ENCODE assay signal across 1 cellular context in genomic region chr16:23453338-23454052, GRCh38.
A peak's percentile ranks its signal among the peaks of the same experiment; 100 is the strongest.
TF ChIP-seq lines count a peak whose summit lies in the region.

No MANE protein-coding gene starts in this region.

TF ChIP-seq in HepG2, 621 proteins besides CTCF, POLR2A, EP300 and RAD21:
- no peak for TF ChIP-seq CBX5 (CRISPR knock-in tag; IDR thresholded peaks at IDR 0.05; ENCODE audit: borderline replicate concordance)
- TF ChIP-seq U2AF2 (IDR thresholded peaks at IDR 0.05; ENCODE audit: low read depth, low read length): 0 out of 2 replicates have a peak, but pooled peaks have one; percentile 67
- TF ChIP-seq MTF2 (CRISPR knock-in tag; IDR thresholded peaks at IDR 0.05; ENCODE audit: borderline replicate concordance): 0 out of 2 replicates have a peak, but pooled peaks have one; percentile 38
- TF ChIP-seq ZNF549 (CRISPR knock-in tag; IDR thresholded peaks at IDR 0.05): no peak
- TF ChIP-seq ARID5B (CRISPR knock-in tag; IDR thresholded peaks at IDR 0.05): no peak
- TF ChIP-seq ZNF501 (CRISPR knock-in tag; IDR thresholded peaks at IDR 0.05): 0 out of 2 replicates have a peak, but pooled peaks have one; percentile 2
- TF ChIP-seq FOXO4 (CRISPR knock-in tag; conservative IDR thresholded peaks at IDR 0.05): 0 out of 2 replicates have a peak, but pooled peaks have one; percentile 88
- 0 out of 2 replicates have a peak, but pooled peaks have one; percentile 1 for TF ChIP-seq ZNF557 (CRISPR knock-in tag; IDR thresholded peaks at IDR 0.05)
- no peak for TF ChIP-seq THAP8 (CRISPR knock-in tag; IDR thresholded peaks at IDR 0.05; ENCODE audit: borderline replicate concordance)
- no peak for TF ChIP-seq ZKSCAN8 (CRISPR knock-in tag; IDR thresholded peaks at IDR 0.05; ENCODE audit: borderline replicate concordance)
- TF ChIP-seq CREB3 (CRISPR knock-in tag; IDR thresholded peaks at IDR 0.05): peak; percentile 9; the same call in 1 of the 2 replicates
- 0 out of 2 replicates have a peak, but pooled peaks have one; percentile 9 for TF ChIP-seq ZNF670 (CRISPR knock-in tag; IDR thresholded peaks at IDR 0.05; ENCODE audit: borderline replicate concordance)
- peak; percentile 14 for TF ChIP-seq MED8 (CRISPR knock-in tag; IDR thresholded peaks at IDR 0.05; ENCODE audit: insufficient replicate concordance)
- no peak for TF ChIP-seq HES4 (CRISPR knock-in tag; IDR thresholded peaks at IDR 0.05; ENCODE audit: borderline replicate concordance)
- TF ChIP-seq YEATS2 (CRISPR knock-in tag; IDR thresholded peaks at IDR 0.05; ENCODE audit: borderline replicate concordance): no peak
- TF ChIP-seq KDM5A (IDR thresholded peaks at IDR 0.05; ENCODE audit: borderline replicate concordance, low read length): peak; percentile 69; the same call in 1 of the 2 replicates
- TF ChIP-seq CERS6 (CRISPR knock-in tag; IDR thresholded peaks at IDR 0.05): 0 out of 2 replicates have a peak, but pooled peaks have one; percentile 36
- 0 out of 2 replicates have a peak, but pooled peaks have one; percentile 4 for TF ChIP-seq NR0B2 (CRISPR knock-in tag; IDR thresholded peaks at IDR 0.05)
- TF ChIP-seq ZBTB38 (CRISPR knock-in tag; IDR thresholded peaks at IDR 0.05): no peak
- 0 out of 2 replicates have a peak, but pooled peaks have one; percentile 18 for TF ChIP-seq ZFP82 (CRISPR knock-in tag; IDR thresholded peaks at IDR 0.05; ENCODE audit: borderline replicate concordance)
